In the genomic region with DNA sequence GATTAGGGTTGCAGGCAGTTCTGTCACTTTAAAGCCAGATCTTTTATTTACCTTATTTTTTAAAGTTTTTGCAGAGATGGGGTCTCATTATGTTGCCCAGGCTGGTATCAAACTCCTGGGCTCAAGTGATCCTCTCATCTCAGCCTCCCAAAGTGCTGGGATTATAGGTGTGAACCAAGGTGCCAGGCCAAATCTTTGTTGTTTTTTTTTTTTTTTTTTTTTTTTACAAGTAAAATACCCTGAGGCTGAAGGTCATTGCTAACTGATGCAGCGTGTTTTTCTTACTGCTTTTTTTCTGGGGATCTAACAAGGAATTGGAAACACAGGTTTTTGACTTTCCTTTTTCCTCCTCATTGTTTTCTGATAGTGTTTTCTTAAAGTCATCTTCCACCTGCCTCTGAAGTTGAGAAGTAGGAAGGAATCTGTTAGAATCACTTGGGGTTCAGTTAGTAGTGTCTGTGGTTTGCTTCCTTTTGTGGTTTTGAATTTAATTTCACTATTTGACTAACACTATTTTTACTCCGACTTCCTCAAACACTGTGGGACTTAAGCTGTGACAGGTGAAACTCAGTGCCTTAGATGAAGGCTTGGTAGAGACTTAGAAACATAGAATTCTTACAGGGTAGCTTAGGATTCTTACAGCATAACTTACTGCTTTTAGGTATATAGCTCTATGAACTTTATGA, we compare ENCODE assay signal across 8 cellular contexts. TPM values are rescaled to one million over a fixed set of nuclear protein-coding genes. Genes with fewer than 3 reads are reported as not detected.
A peak's percentile ranks its signal among the peaks of the same experiment; 100 is the strongest.
DNase-seq lines count a peak whose midpoint lies in the region; ATAC-seq and TF ChIP-seq lines count a peak whose summit lies in the region.

No MANE protein-coding gene starts in this region.

- H3K4me3 Mint-ChIP-seq in activated naive CD4-positive, alpha-beta T cell treated with anti-CD3 and anti-CD28 coated beads for 36 hours: peak overlapping the region; percentile 2
- H3K4me3 Mint-ChIP-seq in natural killer cell: peak overlapping the region; percentile 64

- peaks cover 47% of the 10 kb centered on the region for H3K4me1 Mint-ChIP-seq in activated naive CD4-positive, alpha-beta T cell treated with anti-CD3 and anti-CD28 coated beads for 36 hours (ENCODE audit: low read depth)
- H3K4me1 Mint-ChIP-seq in natural killer cell: peaks cover 44 to 55% of the 10 kb centered on the region in 2 donors

- CTCF ChIA-PET in activated naive CD4-positive, alpha-beta T cell treated with anti-CD3 and anti-CD28 coated beads for 36 hours (lab: Charles Lee): interaction anchor here (0.8 to 1.2 kb wide), 3 partner anchors 13 to 34 kb away, joined by 3 to 5 read pairs (median 3); no protein-coding TSS in a partner anchor

- DNase-seq in activated naive CD4-positive, alpha-beta T cell treated with anti-CD3 and anti-CD28 coated beads for 36 hours: no peak
- DNase-seq in activated naive CD4-positive, alpha-beta T cell (lab: John Stamatoyannopoulos, UW): no peak
- DNase-seq in SIG-M5 treated with dmso at 0.1 percent for 504 hours (lab: John Stamatoyannopoulos, UW; ENCODE audit: unreplicated experiment) (peak; percentile 89), natural killer cell (no peak), putamen (ENCODE audit: low spot score) (no peak), NCI-H146 (lab: John Stamatoyannopoulos, UW) (no peak)
- no peak for DNase-seq in activated CD8-positive, alpha-beta memory T cell treated with anti-CD3 and anti-CD28 coated beads, Interleukin-2, amount 50 U/mL, for 4 hours

- no peaks in the 10 kb centered on the region for H3K27me3 Mint-ChIP-seq in activated naive CD4-positive, alpha-beta T cell treated with anti-CD3 and anti-CD28 coated beads for 36 hours (ENCODE audit: low read depth)
- H3K27me3 Mint-ChIP-seq in natural killer cell (ENCODE audit: low read depth in 2 of 2): no peaks in the 10 kb centered on the region

- H3K9me3 Mint-ChIP-seq in activated naive CD4-positive, alpha-beta T cell treated with anti-CD3 and anti-CD28 coated beads for 36 hours: no peaks in the 10 kb centered on the region
- H3K9me3 Mint-ChIP-seq in natural killer cell: no peaks in the 10 kb centered on the region

- peaks cover 9% of the 10 kb centered on the region for H3K36me3 Mint-ChIP-seq in activated naive CD4-positive, alpha-beta T cell treated with anti-CD3 and anti-CD28 coated beads for 36 hours (ENCODE audit: low read depth)
- peaks cover 2% of the 10 kb centered on the region for H3K36me3 Mint-ChIP-seq in natural killer cell

- no peak for TF ChIP-seq CTCF in natural killer cell (IDR thresholded peaks at IDR 0.05)

- intact Hi-C loops in activated naive CD4-positive, alpha-beta T cell treated with anti-CD3 and anti-CD28 coated beads for 36 hours (cut with micrococcal nuclease): loop anchor here (1.0 kb wide), 1 partner anchor 23 kb away; the partner anchor contains the start of gene CLTC
- intact Hi-C loops in natural killer cell (cut with micrococcal nuclease): loop anchor here (2.0 kb wide), 1 partner anchor 23 kb away; the partner anchor contains the start of gene CLTC

- peak overlapping the region; percentile 7 for H3K27ac Mint-ChIP-seq in activated naive CD4-positive, alpha-beta T cell treated with anti-CD3 and anti-CD28 coated beads for 36 hours
- H3K27ac Mint-ChIP-seq in natural killer cell: peak overlapping the region; percentile 65 to 71

- peak; percentile 83 for ATAC-seq in HG03025 (IDR thresholded peaks at IDR 0.05; ENCODE audit: low FRiP score, unreplicated experiment)
- ATAC-seq in natural killer cell: peak; percentile 69 to 79 (median 74)

RNA-seq across cellular contexts. Expression of gene CLTC, which starts 22.2 kb away (rescaled TPM):
- total RNA-seq in activated naive CD4-positive, alpha-beta T cell treated with anti-CD3 and anti-CD28 coated beads for 36 hours: 100 to 1,000 TPM; 127 to 134 TPM
- 100 to 1,000 TPM; 116 to 127 (median 117) TPM for total RNA-seq in natural killer cell
